Comparison of ENCODE assay signal across 1 cellular context in genomic region chr10:79137826-79138225, GRCh38.
TF ChIP-seq lines count a peak whose summit lies in the region.

No MANE protein-coding gene starts in this region.

TF ChIP-seq in GM12878, 131 proteins besides CTCF, POLR2A, EP300 and RAD21 (continued from another document):
- peak; percentile 72 for TF ChIP-seq PBX3 (IDR thresholded peaks at IDR 0.05; ENCODE audit: insufficient replicate concordance, low read depth, low read length)
- peak; percentile 64 to 71; a peak in 3 of 4 replicates for TF ChIP-seq IKZF2 (IDR thresholded peaks at IDR 0.05)
- peak; percentile 60; the same call in 1 of the 2 replicates for TF ChIP-seq TAF1 (IDR thresholded peaks at IDR 0.05; ENCODE audit: borderline replicate concordance, low read depth, low read length)
- peak; percentile 90 for TF ChIP-seq TCF12 (IDR thresholded peaks at IDR 0.05; ENCODE audit: low read depth, low read length)
- no peak for TF ChIP-seq EZH2 (IDR thresholded peaks at IDR 0.05; ENCODE audit: borderline replicate concordance, control insufficient read depth, low read depth, low read length)
- no peak for TF ChIP-seq ZNF274 (IDR thresholded peaks at IDR 0.05; ENCODE audit: insufficient read depth, insufficient read length)
- TF ChIP-seq ZBTB40 (IDR thresholded peaks at IDR 0.05; ENCODE audit: borderline replicate concordance), result no peak
- peak; percentile 88 for TF ChIP-seq TCF3 (IDR thresholded peaks at IDR 0.05; ENCODE audit: borderline replicate concordance, insufficient read depth, low read depth, low read length)
- 0 out of 3 replicates have a peak, but pooled peaks have one; percentile 21 for TF ChIP-seq POU2F2 (IDR thresholded peaks at IDR 0.05; ENCODE audit: borderline replicate concordance, low read depth, low read length)
- 0 out of 2 replicates have a peak, but pooled peaks have one; percentile 5 for TF ChIP-seq SPI1 (IDR thresholded peaks at IDR 0.05; ENCODE audit: borderline replicate concordance, insufficient read depth, low read depth, low read length)
- no peak for TF ChIP-seq KLF5 (IDR thresholded peaks at IDR 0.05; ENCODE audit: partially characterized antibody)
- peak; percentile 76 for TF ChIP-seq DPF2 (IDR thresholded peaks at IDR 0.05)
- 0 out of 2 replicates have a peak, but pooled peaks have one; percentile 10 for TF ChIP-seq IRF4 (IDR thresholded peaks at IDR 0.05; ENCODE audit: low read depth, low read length)
- 0 out of 2 replicates have a peak, but pooled peaks have one; percentile 41 for TF ChIP-seq MEF2A (IDR thresholded peaks at IDR 0.05; ENCODE audit: insufficient read depth, low read depth, low read length)
- no peak for TF ChIP-seq ATF3 (IDR thresholded peaks at IDR 0.05; ENCODE audit: borderline replicate concordance, extremely low read depth, low read depth, low read length)
- TF ChIP-seq SMARCA5 (IDR thresholded peaks at IDR 0.05), result 0 out of 2 replicates have a peak, but pooled peaks have one; percentile 31
- TF ChIP-seq BHLHE40 (IDR thresholded peaks at IDR 0.05; ENCODE audit: borderline replicate concordance in 1 of 2, low read depth in 2 of 2, low read length in 1 of 2), result peak; percentile 18 to 24; a peak in 1 of 4 replicates
- peak; percentile 92 for TF ChIP-seq NR2F1 (conservative IDR thresholded peaks at IDR 0.05)
- TF ChIP-seq PAX5 (IDR thresholded peaks at IDR 0.05; ENCODE audit: borderline replicate concordance, low read depth, low read length), result peak; percentile 22; the same call in 1 of the 2 replicates
- peak; percentile 77; the same call in 1 of the 2 replicates for TF ChIP-seq GATAD2B (conservative IDR thresholded peaks at IDR 0.05; ENCODE audit: low read depth)
- peak; percentile 44; the same call in 1 of the 2 replicates for TF ChIP-seq CHD2 (IDR thresholded peaks at IDR 0.05; ENCODE audit: borderline replicate concordance, low read depth, low read length)
- TF ChIP-seq BMI1 (IDR thresholded peaks at IDR 0.05; ENCODE audit: borderline replicate concordance), result no peak
- TF ChIP-seq POLR2AphosphoS5 (IDR thresholded peaks at IDR 0.05; ENCODE audit: low read length), result peak; percentile 55; the same call in 1 of the 2 replicates
- no peak for TF ChIP-seq CBX3 (IDR thresholded peaks at IDR 0.05; ENCODE audit: borderline replicate concordance, low read depth)
- no peak for TF ChIP-seq ZNF207 (IDR thresholded peaks at IDR 0.05; ENCODE audit: borderline replicate concordance)
